Comparison of ENCODE assay signal across 8 cellular contexts in genomic region chr22:46575915-46576555, GRCh38. TPM values are rescaled to one million over a fixed set of nuclear protein-coding genes. Genes with fewer than 3 reads are reported as not detected.
DNase-seq lines count a peak whose midpoint lies in the region; ATAC-seq and TF ChIP-seq lines count a peak whose summit lies in the region.

No MANE protein-coding gene starts in this region.

- POLR2A ChIA-PET in SK-N-SH (lab: Yijun Ruan, JAX): interaction anchor here (0.8 to 1.0 kb wide), 3 partner anchors 118 to 162 kb away, joined by 3 to 4 read pairs (median 3); no protein-coding TSS in a partner anchor

- no peaks in the 10 kb centered on the region for H3K9me2 ChIP-seq in SK-N-SH

- no peak for TF ChIP-seq POLR2A in prostate gland (IDR thresholded peaks at IDR 0.05)

- H3K36me3 ChIP-seq in ES-I3 (ENCODE audit: insufficient read depth, low read length) (no peaks in the 10 kb centered on the region), SK-N-SH (replicated peaks in 1 of 2; ENCODE audit: control insufficient read depth in 1 of 2, insufficient read depth in 2 of 2, low read length in 1 of 2) (no peaks in the 10 kb centered on the region), prostate gland (no peaks in the 10 kb centered on the region)

- H3K4me1 ChIP-seq in ES-I3 (ENCODE audit: insufficient read depth, low read length) (peaks cover 10% of the 10 kb centered on the region), SK-N-SH (ENCODE audit: control insufficient read depth in 1 of 2, insufficient read depth in 2 of 2, low read depth in 1 of 2, low read length in 1 of 2) (peaks cover 0 to 46% of the 10 kb centered on the region in 2 experiments; a peak in 3 of 4 replicates), prostate gland (replicated peaks) (no peaks in the 10 kb centered on the region)

- TF ChIP-seq EP300 in SK-N-SH (IDR thresholded peaks at IDR 0.05; ENCODE audit: borderline replicate concordance in 1 of 2, low read depth in 1 of 2, low read length in 1 of 2): no peak

- H3K4me3 ChIP-seq in SK-N-SH (ENCODE audit: low read depth in 2 of 2, low read length in 1 of 2): peak overlapping the region; percentile 44 to 76; a peak in 3 of 4 replicates
- H3K4me3 ChIP-seq in fibroblast of pulmonary artery (replicated peaks; ENCODE audit: low read depth, low read length): peak overlapping the region; percentile 49
- H3K4me3 ChIP-seq in prostate gland: peak overlapping the region; percentile 25 to 34

- no peaks in the 10 kb centered on the region for H3K27me3 ChIP-seq in SK-N-SH (ENCODE audit: insufficient read depth)
- H3K27me3 ChIP-seq in prostate gland (replicated peaks; ENCODE audit: insufficient read depth): no peaks in the 10 kb centered on the region

- peak overlapping the region; percentile 73; the same call in 1 of the 2 replicates for H2AFZ ChIP-seq in SK-N-SH (ENCODE audit: low read depth)

- peaks cover 4% of the 10 kb centered on the region for H3K79me2 ChIP-seq in SK-N-SH (ENCODE audit: insufficient read depth)

- WGBS in SK-N-SH (ENCODE audit: low lambda C conversion rate): 75% methylated on average over 8 of the region's 10 CpGs
- WGBS in prostate gland: 62% methylated on average over 9 of the region's 10 CpGs

- no peak for TF ChIP-seq CTCF in SK-N-SH (IDR thresholded peaks at IDR 0.05)
- TF ChIP-seq CTCF in fibroblast of pulmonary artery (IDR thresholded peaks at IDR 0.05; ENCODE audit: low read length, missing control alignments): no peak
- TF ChIP-seq CTCF in prostate gland (IDR thresholded peaks at IDR 0.05): no peak

- H3K27ac ChIP-seq in SK-N-SH (ENCODE audit: low read depth in 2 of 2, low read length in 1 of 2): peak overlapping the region in 1 of 2 experiments; percentile 79; a peak in 2 of 4 replicates
- no peak overlapping the region for H3K27ac ChIP-seq in prostate gland

- H3F3A ChIP-seq in SK-N-SH (replicated peaks; ENCODE audit: insufficient read depth): peaks cover 4% of the 10 kb centered on the region

- H3K4me2 ChIP-seq in SK-N-SH: peak overlapping the region; percentile 64; the same call in 1 of the 2 replicates

- TF ChIP-seq RAD21 in SK-N-SH (IDR thresholded peaks at IDR 0.05; ENCODE audit: low read length): no peak

- H3K9ac ChIP-seq in ES-I3 (ENCODE audit: low read depth, low read length): peak overlapping the region; percentile 55; the same call in 1 of the 2 replicates
- no peak overlapping the region for H3K9ac ChIP-seq in SK-N-SH

- no peak for DNase-seq in SK-N-SH
- no peak for DNase-seq in fibroblast of pulmonary artery (ENCODE audit: low read depth)
- no peak for DNase-seq in prostate gland (ENCODE audit: low spot score)
- no peak for DNase-seq in NCI-H748 (lab: John Stamatoyannopoulos, UW; ENCODE audit: unreplicated experiment)

- H3K9me3 ChIP-seq in ES-I3 (ENCODE audit: control insufficient read depth, insufficient read depth, low read length) (no peaks in the 10 kb centered on the region), SK-N-SH (no peaks in the 10 kb centered on the region), prostate gland (no peaks in the 10 kb centered on the region)

- CTCF ChIA-PET in SK-N-SH (lab: Yijun Ruan, JAX): interaction anchor here (1.4 to 2.7 kb wide), 2 partner anchors 12 to 106 kb away, joined by 3 to 17 read pairs; no protein-coding TSS in a partner anchor

- ATAC-seq in GM21526 (IDR thresholded peaks at IDR 0.05; ENCODE audit: low FRiP score, unreplicated experiment): no peak
- ATAC-seq in HG02840 (IDR thresholded peaks at IDR 0.05; ENCODE audit: low FRiP score, unreplicated experiment): no peak
- no peak for ATAC-seq in GM21360 (IDR thresholded peaks at IDR 0.05; ENCODE audit: unreplicated experiment)

- intact Hi-C loops in prostate gland (cut with DNase I): loop anchor here (5.0 kb wide), 2 partner anchors 76 to 161 kb away; partner anchors contain the start of gene CERK

- H4K20me1 ChIP-seq in SK-N-SH (ENCODE audit: insufficient read depth): no peaks in the 10 kb centered on the region

TF ChIP-seq in SK-N-SH, 30 proteins besides CTCF, POLR2A, EP300 and RAD21:
- TF ChIP-seq TEAD4 (IDR thresholded peaks at IDR 0.05; ENCODE audit: borderline replicate concordance, insufficient read depth) (no peak), PBX3 (IDR thresholded peaks at IDR 0.05) (no peak), IRF3 (IDR thresholded peaks at IDR 0.05; ENCODE audit: low read depth, low read length) (no peak), FOXJ3 (CRISPR knock-in tag; IDR thresholded peaks at IDR 0.05) (no peak), ZBTB33 (IDR thresholded peaks at IDR 0.05; ENCODE audit: borderline replicate concordance, low read depth) (no peak), YY1 (IDR thresholded peaks at IDR 0.05; ENCODE audit: low read depth) (no peak), REST (IDR thresholded peaks at IDR 0.05; ENCODE audit: low read depth, low read length) (no peak)

RNA-seq across cellular contexts. Expression of gene CELSR1, which starts 38.6 kb away (rescaled TPM):
- 1.8 and 5.0 TPM in 2 replicates for polyA plus RNA-seq in SK-N-SH (2012; rRNA removed)
- polyA plus RNA-seq in SK-N-SH (2012; cell fraction: cytosol; rRNA removed): 2.0 and 3.3 TPM in 2 replicates
- 4.3 and 5.2 TPM in 2 replicates for polyA plus RNA-seq in SK-N-SH (2012; cell fraction: nucleus; rRNA removed)
- 10 to 100 TPM; 24.2 to 38.2 TPM for total RNA-seq in prostate gland

RNA-seq across cellular contexts. Expression of gene GRAMD4, which starts 44.2 kb away (rescaled TPM):
- polyA plus RNA-seq in SK-N-SH (2012; rRNA removed): 13.5 and 15.5 TPM in 2 replicates
- 7.8 and 11.0 TPM in 2 replicates for polyA plus RNA-seq in SK-N-SH (2012; cell fraction: cytosol; rRNA removed)
- 22.3 and 31.8 TPM in 2 replicates for polyA plus RNA-seq in SK-N-SH (2012; cell fraction: nucleus; rRNA removed)
- 10 to 100 TPM; 12.1 to 20.2 TPM for total RNA-seq in prostate gland
